In the genomic region with DNA sequence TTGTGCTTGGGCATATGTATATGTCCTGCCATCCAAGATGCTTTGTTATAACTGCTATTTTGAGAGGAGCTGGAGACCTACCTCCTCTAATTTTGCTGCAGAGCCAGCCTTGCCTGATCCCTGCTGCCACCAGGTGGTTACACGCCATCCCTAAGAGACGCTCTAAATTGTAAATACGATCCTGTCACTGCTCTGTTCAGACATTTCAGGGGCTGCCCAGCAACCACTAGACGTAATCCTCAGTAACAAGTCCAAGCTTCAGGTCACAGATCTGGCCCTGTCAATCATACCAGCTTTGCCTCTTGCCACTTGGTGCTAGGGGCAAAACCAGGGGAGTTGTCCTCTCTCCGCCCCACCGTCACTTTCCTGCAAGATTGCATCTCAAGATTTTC, we compare ENCODE assay signal across 9 cellular contexts. TPM values are rescaled to one million over a fixed set of nuclear protein-coding genes. Genes with fewer than 3 reads are reported as not detected.
A peak's percentile ranks its signal among the peaks of the same experiment; 100 is the strongest.
DNase-seq lines count a peak whose midpoint lies in the region; ATAC-seq, FAIRE-seq and TF ChIP-seq lines count a peak whose summit lies in the region.
"Had no signal": no experiment of that assay in that cellular context is flagged by ENCODE, and none has a peak within 500 bp of the region (broad histone marks: within the 10 kb centered on the region; RNA-seq: fewer than 3 reads in every experiment).

No MANE protein-coding gene starts in this region.

- H3K9ac ChIP-seq in astrocyte (ENCODE audit: low read length), result no peak overlapping the region
- H3K9ac ChIP-seq in keratinocyte (ENCODE audit: control insufficient read depth, extremely low read depth, insufficient read depth, low read length), result no peak overlapping the region

- H3K4me2 ChIP-seq in astrocyte (ENCODE audit: low read length) (no peak overlapping the region), keratinocyte (ENCODE audit: control insufficient read depth, extremely low read depth, insufficient read depth, low read depth, low read length) (no peak overlapping the region)

- intact Hi-C loops in uterus (cut with DNase I; ENCODE audit: low total_unique reads), result no loop called here

- no peaks in the 10 kb centered on the region for H3K36me3 Mint-ChIP-seq in astrocyte (ENCODE audit: low read depth, unreplicated experiment)

- DNase-seq in DMS153 (lab: John Stamatoyannopoulos, UW), result peak; percentile 85
- peak; percentile 17 to 74 for DNase-seq in HL-60 (ENCODE audit: low read depth in 1 of 2, low spot score in 1 of 2)
- peak; percentile 78 for DNase-seq in NCI-H69 (lab: John Stamatoyannopoulos, UW)
- peak; percentile 18 for DNase-seq in astrocyte (ENCODE audit: low read depth)
- no peak for DNase-seq in keratinocyte (ENCODE audit: low read depth, low spot score)
- no peak for DNase-seq in uterus
- no peak for DNase-seq in activated T-cell treated with anti-CD3 and anti-CD28 coated beads for 4 hours

- no peak overlapping the region for H3K4me3 Mint-ChIP-seq in astrocyte (ENCODE audit: unreplicated experiment)

- H3K27ac ChIP-seq in HL-60 (replicated peaks) (no peak overlapping the region), astrocyte (ENCODE audit: low read depth, low read length) (no peak overlapping the region), keratinocyte (ENCODE audit: control insufficient read depth, insufficient read depth, low read length) (no peak overlapping the region), uterus (no peak overlapping the region)

- TF ChIP-seq CTCF in HL-60 (IDR thresholded peaks at IDR 0.05; ENCODE audit: insufficient read depth, low read length) (peak; percentile 49), astrocyte (IDR thresholded peaks at IDR 0.05; ENCODE audit: insufficient read depth, low read depth, low read length) (peak; percentile 58), keratinocyte (optimal IDR thresholded peaks at IDR 0.05 in 1 of 3, IDR thresholded peaks at IDR 0.05 in 1 of 3, conservative IDR thresholded peaks at IDR 0.05 in 1 of 3; ENCODE audit: extremely low read depth in 1 of 3, insufficient read depth in 2 of 3, low read length in 3 of 3) (peak; percentile 51 to 84 (median 73)), uterus (IDR thresholded peaks at IDR 0.05) (peak in 3 of 4 experiments; percentile 21 to 33 (median 27))

- peaks cover 19% of the 10 kb centered on the region for H3K27me3 Mint-ChIP-seq in astrocyte (ENCODE audit: low read depth, unreplicated experiment)

- no peak overlapping the region for H3K4me3 ChIP-seq in HL-60 (replicated peaks; ENCODE audit: insufficient read depth, low read length)
- no peak overlapping the region for H3K4me3 ChIP-seq in astrocyte (ENCODE audit: insufficient read depth, low read depth, low read length)
- H3K4me3 ChIP-seq in keratinocyte (ENCODE audit: control insufficient read depth in 2 of 3, extremely low read depth in 1 of 3, insufficient read depth in 2 of 3, low read depth in 1 of 3, low read length in 3 of 3), result no peak overlapping the region
- H3K4me3 ChIP-seq in uterus, result no peak overlapping the region

- FAIRE-seq in astrocyte (lab: Jason Lieb, UNC) (no peak), keratinocyte (lab: Jason Lieb, UNC) (no peak)

- TF ChIP-seq POLR2A in uterus (IDR thresholded peaks at IDR 0.05), result no peak

- dilution Hi-C loops in keratinocyte (cut with MboI; ENCODE audit: extremely low pct_ligation_motif_present, low sequenced_read_pairs), result loop anchor here (25.0 kb wide), 2 partner anchors 195 to 455 kb away; a partner anchor contains a TSS

- H3K4me1 ChIP-seq in astrocyte (ENCODE audit: insufficient read depth, low read length) (peaks cover 5% of the 10 kb centered on the region), keratinocyte (ENCODE audit: control insufficient read depth, extremely low read depth, insufficient read depth, low read length) (peaks cover 6% of the 10 kb centered on the region), uterus (no peaks in the 10 kb centered on the region)

- no peaks in the 10 kb centered on the region for H3K27me3 ChIP-seq in HL-60 (ENCODE audit: insufficient read depth, poor library complexity, severe bottlenecking)
- H3K27me3 ChIP-seq in astrocyte (ENCODE audit: insufficient read depth, low read length), result no peaks in the 10 kb centered on the region
- peaks cover 4% of the 10 kb centered on the region for H3K27me3 ChIP-seq in keratinocyte (ENCODE audit: control insufficient read depth, extremely low read depth, insufficient read depth, low read length)
- H3K27me3 ChIP-seq in uterus, result no peaks in the 10 kb centered on the region

- no peaks in the 10 kb centered on the region for H3K36me3 ChIP-seq in astrocyte (ENCODE audit: insufficient read depth, low read length)
- no peaks in the 10 kb centered on the region for H3K36me3 ChIP-seq in keratinocyte (ENCODE audit: control insufficient read depth in 2 of 2, extremely low read depth in 1 of 2, insufficient read depth in 2 of 2, low read length in 2 of 2)
- H3K36me3 ChIP-seq in uterus, result no peaks in the 10 kb centered on the region

- H2AFZ ChIP-seq in astrocyte (ENCODE audit: low read depth, low read length) (no peak overlapping the region), keratinocyte (ENCODE audit: control insufficient read depth, low read length) (peak overlapping the region; percentile 7)

- peaks cover 9% of the 10 kb centered on the region for H3K4me1 Mint-ChIP-seq in astrocyte (ENCODE audit: low read depth, unreplicated experiment)

- ATAC-seq in GM19397 (IDR thresholded peaks at IDR 0.05; ENCODE audit: unreplicated experiment), result peak; percentile 79

- no peak overlapping the region for H3K27ac Mint-ChIP-seq in astrocyte (ENCODE audit: unreplicated experiment)

- H3K79me2 ChIP-seq in astrocyte (ENCODE audit: insufficient read depth, low read length) (no peaks in the 10 kb centered on the region), keratinocyte (ENCODE audit: control insufficient read depth, insufficient read depth, low read length) (no peaks in the 10 kb centered on the region)

- H3K9me3 Mint-ChIP-seq in astrocyte (ENCODE audit: unreplicated experiment), result no peaks in the 10 kb centered on the region

- H3K9me3 ChIP-seq in astrocyte (ENCODE audit: insufficient read depth, low read depth, low read length) (no peaks in the 10 kb centered on the region), keratinocyte (ENCODE audit: control insufficient read depth, low read depth, low read length) (no peaks in the 10 kb centered on the region), uterus (no peaks in the 10 kb centered on the region)

- no peaks in the 10 kb centered on the region for H3K9me1 ChIP-seq in keratinocyte (ENCODE audit: control insufficient read depth, extremely low read depth, insufficient read depth, low read length)

- H4K20me1 ChIP-seq in astrocyte (ENCODE audit: insufficient read depth, low read length) (no peaks in the 10 kb centered on the region), keratinocyte (ENCODE audit: control insufficient read depth, extremely low read depth, insufficient read depth, low read length) (no peaks in the 10 kb centered on the region)

RNA-seq across cellular contexts. Expression of a gene that starts 32.9 kb away (rescaled TPM):
- total RNA-seq in astrocyte, result 0.99 and 1.2 TPM in 2 replicates
- not detected in 3 replicates for polyA plus RNA-seq in keratinocyte
- not detected for polyA plus RNA-seq in keratinocyte (2011; ENCODE audit: low read depth)
- not detected in 2 replicates for polyA plus RNA-seq in keratinocyte (2011; cell fraction: cytosol; rRNA removed)
- not detected in 2 replicates for polyA plus RNA-seq in keratinocyte (2011; cell fraction: nucleus; rRNA removed)
- not detected in 2 replicates for polyA plus RNA-seq in keratinocyte (2012; ENCODE audit: low replicate concordance)
- polyA minus RNA-seq in keratinocyte, result not detected in 3 replicates
- polyA minus RNA-seq in keratinocyte (2011; cell fraction: cytosol; rRNA and poly(A)+ RNA removed), result not detected
- polyA minus RNA-seq in keratinocyte (2011; cell fraction: nucleus; rRNA and poly(A)+ RNA removed), result not detected in 2 replicates
- under 1 TPM in 1 of 4 donors, not detected in 3; 0.29 TPM for total RNA-seq in uterus

RNA-seq across cellular contexts. Expression of a gene that starts 36.6 kb away (rescaled TPM):
- total RNA-seq in astrocyte (0.82 and 0.99 TPM in 2 replicates), uterus (1 to 10 TPM in 1 of 4 donors, not detected in 3; 1.2 TPM)
- not detected in 3 replicates for polyA plus RNA-seq in keratinocyte
- polyA plus RNA-seq in keratinocyte (2011; ENCODE audit: low read depth), result not detected
- polyA plus RNA-seq in keratinocyte (2011; cell fraction: cytosol; rRNA removed), result not detected in 2 replicates
- polyA plus RNA-seq in keratinocyte (2011; cell fraction: nucleus; rRNA removed), result not detected in 2 replicates
- polyA plus RNA-seq in keratinocyte (2012; ENCODE audit: low replicate concordance), result not detected in 2 replicates
- polyA minus RNA-seq in keratinocyte, result not detected in 3 replicates
- not detected for polyA minus RNA-seq in keratinocyte (2011; cell fraction: cytosol; rRNA and poly(A)+ RNA removed)
- polyA minus RNA-seq in keratinocyte (2011; cell fraction: nucleus; rRNA and poly(A)+ RNA removed), result not detected in 2 replicates
- total RNA-seq: T-helper 1 cell treated with Interleukin-12 subunit alpha and Interleukin-12 subunit beta and Interleukin-4 antibody, amounts not matched to agents 30 ng/mL and 1 ng/mL, for 36 hours had no signal

Comparison
In these comparisons a context has a peak if more than half of its experiments do, and no peak if none do; other contexts are left out.
1. DNase-seq: peak in DMS153 (single experiment), HL-60 (2 of 2), NCI-H69 (single experiment) and astrocyte (single experiment); none in keratinocyte (single experiment), uterus (0 of 2) and activated T-cell treated with anti-CD3 and anti-CD28 coated beads for 4 hours (single experiment).
2. Peak in every context shown above with its lines, with median percentiles within 50 percentile points of each other: CTCF ChIP-seq.